ENCODE assay signal across 14 cellular contexts in the genomic region with DNA sequence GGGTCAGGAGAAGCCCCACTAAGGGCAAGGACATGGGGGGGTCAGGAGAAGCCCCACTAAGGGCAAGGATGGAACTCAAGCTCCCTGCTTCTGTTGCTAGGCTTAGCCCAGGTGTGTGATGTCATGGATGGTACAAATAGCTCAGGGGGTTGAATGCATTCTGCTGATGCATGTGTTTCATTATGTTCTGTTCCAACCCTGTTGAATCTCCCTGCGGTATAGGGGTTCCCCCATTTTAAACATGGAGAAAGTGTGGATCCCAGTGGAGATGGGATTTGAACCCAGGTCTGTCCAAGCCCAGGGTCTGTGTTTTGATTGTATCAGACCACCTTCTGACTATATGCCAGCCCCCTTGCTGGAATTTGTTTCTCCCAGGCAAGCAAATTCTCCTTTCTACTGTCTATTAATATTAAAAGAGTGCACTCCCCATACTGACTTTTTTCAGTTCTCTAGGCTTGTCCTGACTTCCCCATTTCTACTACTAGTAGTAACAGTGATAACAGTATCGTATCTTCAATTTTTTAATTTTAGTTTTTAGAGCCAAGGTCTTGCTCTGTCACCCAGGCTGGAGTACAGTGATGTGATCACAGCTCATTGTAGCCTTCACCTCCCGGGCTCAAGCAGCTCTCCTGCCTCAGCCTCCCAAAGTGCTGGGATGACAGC. TPM values are rescaled to one million over a fixed set of nuclear protein-coding genes. Genes with fewer than 3 reads are reported as not detected.
DNase-seq lines count a peak whose midpoint lies in the region; ATAC-seq and TF ChIP-seq lines count a peak whose summit lies in the region.
"Had no signal": no experiment of that assay in that cellular context is flagged by ENCODE, and none has a peak within 500 bp of the region (broad histone marks: within the 10 kb centered on the region; RNA-seq: fewer than 3 reads in every experiment).

No MANE protein-coding gene starts in this region.

- H3K4me1 Mint-ChIP-seq in stimulated activated naive CD8-positive, alpha-beta T cell treated with anti-CD3 and anti-CD28 coated beads, Interleukin-15, amount 100 ng/mL, for 72 hours: peaks cover 45% of the 10 kb centered on the region

- ATAC-seq in heart left ventricle (peak; percentile 1 to 50 (median 19)), Right ventricle myocardium inferior (no peak), right cardiac atrium (no peak)
- no peak for ATAC-seq in stimulated activated naive CD8-positive, alpha-beta T cell treated with anti-CD3 and anti-CD28 coated beads, Interleukin-15, amount 100 ng/mL, for 72 hours
- ATAC-seq: activated T-cell treated with anti-CD3 and anti-CD28 coated beads, Interleukin-2, amount 50 U/mL, for 4 hours; K562 had no signal

- DNase-seq in heart left ventricle: no peak
- DNase-seq in Right ventricle myocardium inferior (ENCODE audit: missing footprints): no peak
- no peak for DNase-seq in right cardiac atrium
- DNase-seq in stimulated activated naive CD8-positive, alpha-beta T cell treated with anti-CD3 and anti-CD28 coated beads, Interleukin-15, amount 100 ng/mL, for 72 hours: no peak
- no peak for DNase-seq in uterus
- no peak for DNase-seq in stimulated activated CD8-positive, alpha-beta memory T cell treated with anti-CD3 and anti-CD28 coated beads, Interleukin-4, amount 100 ng/mL, for 48 hours
- DNase-seq in GM03348 (ENCODE audit: low spot score): no peak
- DNase-seq: activated T-cell treated with anti-CD3 and anti-CD28 coated beads, Interleukin-2, amount 50 U/mL, for 4 hours; DMS79; mammary epithelial cell; NCI-H1417; stimulated activated naive CD4-positive, alpha-beta T cell treated with Interleukin-2 at 50 U/mL for 16 hours had no signal

- no peak overlapping the region for H3K4me3 ChIP-seq in heart left ventricle
- H3K4me3 ChIP-seq in OCI-LY3 (ENCODE audit: low read length): peak overlapping the region; percentile 59
- H3K4me3 ChIP-seq in right cardiac atrium (ENCODE audit: low read length): no peak overlapping the region
- no peak overlapping the region for H3K4me3 ChIP-seq in uterus
- H3K4me3 ChIP-seq: K562 had no signal

- H3K36me3 ChIP-seq in heart left ventricle: peaks cover 0 to 50% (median 34%) of the 10 kb centered on the region in 9 donors
- H3K36me3 ChIP-seq in OCI-LY3 (replicated peaks; ENCODE audit: low read depth, low read length): peaks cover 40% of the 10 kb centered on the region
- H3K36me3 ChIP-seq in uterus: no peaks in the 10 kb centered on the region

- H2AFZ ChIP-seq in OCI-LY3 (ENCODE audit: low read depth, low read length): no peak overlapping the region

- peak overlapping the region; percentile 44 to 66 for H3K27ac Mint-ChIP-seq in stimulated activated naive CD8-positive, alpha-beta T cell treated with anti-CD3 and anti-CD28 coated beads, Interleukin-15, amount 100 ng/mL, for 72 hours

- no peak overlapping the region for H3K4me3 Mint-ChIP-seq in stimulated activated naive CD8-positive, alpha-beta T cell treated with anti-CD3 and anti-CD28 coated beads, Interleukin-15, amount 100 ng/mL, for 72 hours
- H3K4me3 Mint-ChIP-seq: activated T-cell treated with anti-CD3 and anti-CD28 coated beads, Interleukin-2, amount 50 U/mL, for 4 hours had no signal

- H3K79me2 ChIP-seq in OCI-LY3 (ENCODE audit: low read length): peaks cover 48% of the 10 kb centered on the region

- H3K4me1 ChIP-seq in heart left ventricle (peaks cover 0 to 43% (median 25%) of the 10 kb centered on the region in 12 donors), OCI-LY3 (ENCODE audit: low read length) (peaks cover 23% of the 10 kb centered on the region), right cardiac atrium (ENCODE audit: control insufficient read depth, insufficient read depth, low read length) (peaks cover 8% of the 10 kb centered on the region), uterus (no peaks in the 10 kb centered on the region)

- H3K27me3 ChIP-seq in heart left ventricle (no peaks in the 10 kb centered on the region), OCI-LY3 (ENCODE audit: low read depth, low read length) (no peaks in the 10 kb centered on the region), right cardiac atrium (ENCODE audit: control insufficient read depth, insufficient read depth) (no peaks in the 10 kb centered on the region), uterus (no peaks in the 10 kb centered on the region)

- 52 to 63% (median 60%) methylated on average over 3 of the region's 3 CpGs for WGBS in heart left ventricle, 4 donors
- WGBS in right cardiac atrium: 61% methylated on average over 3 of the region's 3 CpGs

- peak overlapping the region; percentile 49 for H3K9ac ChIP-seq in OCI-LY3 (ENCODE audit: low read length)

- H3K4me2 ChIP-seq in OCI-LY3 (ENCODE audit: low read length): peak overlapping the region; percentile 86

- no peaks in the 10 kb centered on the region for H3K27me3 Mint-ChIP-seq in stimulated activated naive CD8-positive, alpha-beta T cell treated with anti-CD3 and anti-CD28 coated beads, Interleukin-15, amount 100 ng/mL, for 72 hours

- TF ChIP-seq POLR2A in heart left ventricle (IDR thresholded peaks at IDR 0.05) (no peak), uterus (IDR thresholded peaks at IDR 0.05) (no peak)

- peak overlapping the region; percentile 38 to 93 (median 77) for H3K27ac ChIP-seq in heart left ventricle
- peak overlapping the region; percentile 88 for H3K27ac ChIP-seq in OCI-LY3 (ENCODE audit: low read length)
- H3K27ac ChIP-seq in right cardiac atrium (ENCODE audit: low read length): peak overlapping the region; percentile 81
- no peak overlapping the region for H3K27ac ChIP-seq in uterus

- TF ChIP-seq CTCF in heart left ventricle (IDR thresholded peaks at IDR 0.05) (no peak), OCI-LY3 (IDR thresholded peaks at IDR 0.05; ENCODE audit: low read depth, low read length) (no peak), uterus (IDR thresholded peaks at IDR 0.05) (no peak)

- intact Hi-C loops in heart left ventricle (cut with DNase I): no loop called here
- intact Hi-C loops in Right ventricle myocardium inferior (cut with DNase I): no loop called here
- intact Hi-C loops in right cardiac atrium (cut with DNase I): no loop called here
- intact Hi-C loops in uterus (cut with DNase I; ENCODE audit: low total_unique reads): no loop called here

- H4K20me1 ChIP-seq in OCI-LY3 (ENCODE audit: insufficient read depth, low read length): peaks cover 5% of the 10 kb centered on the region

- H3K9me3 ChIP-seq in heart left ventricle: no peaks in the 10 kb centered on the region
- H3K9me3 ChIP-seq in OCI-LY3 (ENCODE audit: insufficient read depth, low read length): no peaks in the 10 kb centered on the region
- H3K9me3 ChIP-seq in right cardiac atrium (ENCODE audit: control insufficient read depth, low read length): no peaks in the 10 kb centered on the region
- H3K9me3 ChIP-seq in uterus: no peaks in the 10 kb centered on the region

- no peaks in the 10 kb centered on the region for H3K9me3 Mint-ChIP-seq in stimulated activated naive CD8-positive, alpha-beta T cell treated with anti-CD3 and anti-CD28 coated beads, Interleukin-15, amount 100 ng/mL, for 72 hours
- H3K9me3 Mint-ChIP-seq: activated T-cell treated with anti-CD3 and anti-CD28 coated beads, Interleukin-2, amount 50 U/mL, for 4 hours had no signal

RNA-seq across cellular contexts. Expression of a gene that starts 6.7 kb away (rescaled TPM):
- total RNA-seq in heart left ventricle: 10 to 100 TPM; 11.4 to 19.1 (median 14.2) TPM
- 10 to 100 TPM; 12.0 to 24.3 TPM for polyA plus RNA-seq in heart left ventricle
- 16.9 TPM for total RNA-seq in Right ventricle myocardium inferior
- total RNA-seq in right cardiac atrium: 10 to 100 TPM; 19.4 to 20.8 (median 20.2) TPM
- polyA plus RNA-seq in right cardiac atrium: 17.2 TPM
- total RNA-seq in uterus: 10 to 100 TPM in 1 of 4 donors, 1 to 10 TPM in 2, not detected in 1; 2.0 to 24.2 (median 3.2) TPM

RNA-seq across cellular contexts. Expression of a gene that starts 12.0 kb away (rescaled TPM):
- total RNA-seq in heart left ventricle (10 to 100 TPM; 11.0 to 34.7 (median 16.5) TPM), Right ventricle myocardium inferior (16.9 TPM), right cardiac atrium (10 to 100 TPM; 11.4 to 18.5 (median 17.5) TPM), uterus (10 to 100 TPM in 3 of 4 donors, 1 to 10 TPM in 1; 5.4 to 20.4 (median 14.6) TPM)
- polyA plus RNA-seq in heart left ventricle (10 to 100 TPM; 30.6 to 33.9 TPM), right cardiac atrium (27.1 TPM)

RNA-seq across cellular contexts. Expression of a gene that starts 12.3 kb away (rescaled TPM):
- total RNA-seq in heart left ventricle (10 to 100 TPM in 4 of 9 donors, 1 to 10 TPM in 5; 6.7 to 15.8 (median 9.2) TPM), Right ventricle myocardium inferior (11.1 TPM), right cardiac atrium (10 to 100 TPM; 11.5 to 16.3 (median 13.3) TPM), uterus (1 to 10 TPM; 4.1 to 9.6 (median 7.4) TPM)
- polyA plus RNA-seq in heart left ventricle (10 to 100 TPM in 1 of 2 donors, 1 to 10 TPM in 1; 8.5 to 10.4 TPM), right cardiac atrium (13.0 TPM)

RNA-seq across cellular contexts. Expression of a gene that starts 12.8 kb away (rescaled TPM):
- total RNA-seq in heart left ventricle: 10 to 100 TPM; 11.2 to 15.4 (median 12.9) TPM
- polyA plus RNA-seq in heart left ventricle: 10 to 100 TPM in 1 of 2 donors, 1 to 10 TPM in 1; 10.0 to 16.7 TPM
- 14.8 TPM for total RNA-seq in Right ventricle myocardium inferior
- total RNA-seq in right cardiac atrium: 10 to 100 TPM; 17.5 to 20.0 (median 18.4) TPM
- 16.3 TPM for polyA plus RNA-seq in right cardiac atrium
- total RNA-seq in uterus: 10 to 100 TPM in 1 of 4 donors, 1 to 10 TPM in 1, under 1 TPM in 2; 0.26 to 19.3 (median 2.4) TPM

RNA-seq across cellular contexts. Expression of a gene that starts 28.7 kb away (rescaled TPM):
- total RNA-seq in heart left ventricle: 10 to 100 TPM; 17.0 to 41.5 (median 21.2) TPM
- polyA plus RNA-seq in heart left ventricle: 10 to 100 TPM in 1 of 2 donors, 1 to 10 TPM in 1; 8.2 to 18.4 TPM
- 13.2 TPM for total RNA-seq in Right ventricle myocardium inferior
- 10 to 100 TPM; 23.7 to 32.0 (median 28.9) TPM for total RNA-seq in right cardiac atrium
- polyA plus RNA-seq in right cardiac atrium: 18.7 TPM
- total RNA-seq in uterus: 10 to 100 TPM in 3 of 4 donors, 1 to 10 TPM in 1; 4.8 to 69.8 (median 19.1) TPM

Comparison
In these comparisons a context has a peak if more than half of its experiments do, and no peak if none do; other contexts are left out.
1. ATAC-seq: peak in heart left ventricle (4 of 4); none in Right ventricle myocardium inferior (single experiment), right cardiac atrium (0 of 2) and stimulated activated naive CD8-positive, alpha-beta T cell treated with anti-CD3 and anti-CD28 coated beads, Interleukin-15, amount 100 ng/mL, for 72 hours (single experiment).
2. H3K27ac ChIP-seq: peak in heart left ventricle (12 of 12), OCI-LY3 (single experiment) and right cardiac atrium (single experiment); none in uterus (0 of 2).